ENCODE assay signal across 26 cellular contexts in genomic region chr3:127730171-127730570, GRCh38. TPM values are rescaled to one million over a fixed set of nuclear protein-coding genes. Genes with fewer than 3 reads are reported as not detected.
A peak's percentile ranks its signal among the peaks of the same experiment; 100 is the strongest.
DNase-seq lines count a peak whose midpoint lies in the region; ATAC-seq and TF ChIP-seq lines count a peak whose summit lies in the region.
"Had no signal": no experiment of that assay in that cellular context is flagged by ENCODE, and none has a peak within 500 bp of the region (broad histone marks: within the 10 kb centered on the region; RNA-seq: fewer than 3 reads in every experiment).

No MANE protein-coding gene starts in this region.

- DNase-seq in HT1080 (ENCODE audit: low read depth) (peak; percentile 39), posterior vena cava (ENCODE audit: low spot score) (peak; percentile 53), COLO668 (lab: John Stamatoyannopoulos, UW; ENCODE audit: unreplicated experiment) (no peak), WTC11 (ENCODE audit: low spot score) (no peak), NAMALWA (ENCODE audit: low spot score) (no peak)
- DNase-seq: activated CD4-positive, alpha-beta T cell treated with anti-CD3 and anti-CD28 coated beads for 48 hours; amygdala; CD8-positive, alpha-beta T cell; colonic mucosa; effector memory CD8-positive, alpha-beta T cell; HFFc6; left lung; NCI-H1048; NCI-H774; stimulated activated CD4-positive, alpha-beta T cell treated with anti-CD3 and anti-CD28 coated beads, Interleukin-15, amount 100 ng/mL, for 24 hours; stimulated activated naive B cell treated with anti-CD40 and anti-IgM and Interleukin-4, amounts not matched to agents 10 μg/mL and 1 μg/mL and 100 μg/mL, for 72 hours; T-cell; WERI-Rb-1 had no signal

- peak overlapping the region in 10 of 11 experiments; percentile 25 to 85 (median 68); a peak in 17 of 22 replicates for H3K27ac ChIP-seq in BLaER1 treated with 17β-estradiol and CSF1 and Interleukin-3, amounts not matched to agents 10 nM and 100 nM
- H3K27ac ChIP-seq: colonic mucosa, neural progenitor cell, SJSA1, thoracic aorta, WERI-Rb-1 had no signal

- H3K36me3 ChIP-seq in BLaER1 treated with 17β-estradiol and CSF1 and Interleukin-3, amounts not matched to agents 10 nM and 100 nM: no peaks in the 10 kb centered on the region
- H3K36me3 ChIP-seq: colonic mucosa, left lung, neural progenitor cell, thoracic aorta, WERI-Rb-1 had no signal

- intact Hi-C loops in dendritic cell treated with granulocyte-macrophage colony-stimulating factor and Interleukin-4, amounts not matched to agents 40 ng/mL and 50 ng/mL, for 4 days (cut with micrococcal nuclease): no loop called here
- intact Hi-C loops in posterior vena cava (cut with DNase I): no loop called here

- no peak for ATAC-seq in WTC11
- ATAC-seq: CD8-positive, alpha-beta T cell; effector memory CD8-positive, alpha-beta T cell; T-cell had no signal

- 0 out of 20 replicates have a peak overlapping the region, but pooled peaks of 1 of the 10 experiments have one; percentile 37 for H3K4me3 ChIP-seq in BLaER1 treated with 17β-estradiol and CSF1 and Interleukin-3, amounts not matched to agents 10 nM and 100 nM
- H3K4me3 ChIP-seq: colonic mucosa, left lung, neural progenitor cell, SJSA1, thoracic aorta had no signal

- peaks cover 0 to 30% (median 4%) of the 10 kb centered on the region in 11 experiments; a peak in 8 of 22 replicates for H3K9me3 ChIP-seq in BLaER1 treated with 17β-estradiol and CSF1 and Interleukin-3, amounts not matched to agents 10 nM and 100 nM (replicated peaks in 1 of 11)
- H3K9me3 ChIP-seq: colonic mucosa, left lung, SJSA1, thoracic aorta had no signal

- POLR2A ChIA-PET in WTC11 (lab: Charles Lee): no interaction called here

- no peaks in the 10 kb centered on the region for H3K27me3 Mint-ChIP-seq in dendritic cell treated with granulocyte-macrophage colony-stimulating factor and Interleukin-4, amounts not matched to agents 40 ng/mL and 50 ng/mL, for 4 days
- peaks cover 18% of the 10 kb centered on the region for H3K27me3 Mint-ChIP-seq in WTC11 (ENCODE audit: low read depth)
- H3K27me3 Mint-ChIP-seq: IgD-negative memory B cell had no signal

- peaks cover 13% of the 10 kb centered on the region for H3K36me3 Mint-ChIP-seq in dendritic cell treated with granulocyte-macrophage colony-stimulating factor and Interleukin-4, amounts not matched to agents 40 ng/mL and 50 ng/mL, for 4 days (ENCODE audit: low read depth)
- H3K36me3 Mint-ChIP-seq in WTC11: no peaks in the 10 kb centered on the region
- H3K36me3 Mint-ChIP-seq: activated naive CD4-positive, alpha-beta T cell treated with anti-CD3 and anti-CD28 coated beads, Interleukin-2, amount 50 U/mL, for 24 hours; CD8-positive, alpha-beta T cell; IgD-negative memory B cell; neural progenitor cell; T-cell had no signal

- H3K27me3 ChIP-seq in BLaER1 treated with 17β-estradiol and CSF1 and Interleukin-3, amounts not matched to agents 10 nM and 100 nM: no peaks in the 10 kb centered on the region
- H3K27me3 ChIP-seq: colonic mucosa, left lung, SJSA1 had no signal

- H3K4me2 ChIP-seq in BLaER1 treated with 17β-estradiol and CSF1 and Interleukin-3, amounts not matched to agents 10 nM and 100 nM: peak overlapping the region in 9 of 11 experiments; percentile 19 to 98 (median 80); a peak in 17 of 22 replicates
- H3K4me2 ChIP-seq: neural progenitor cell had no signal

- H3K4me1 Mint-ChIP-seq in dendritic cell treated with granulocyte-macrophage colony-stimulating factor and Interleukin-4, amounts not matched to agents 40 ng/mL and 50 ng/mL, for 4 days (ENCODE audit: low read depth): peaks cover 89% of the 10 kb centered on the region
- H3K4me1 Mint-ChIP-seq in WTC11: peaks cover 29% of the 10 kb centered on the region
- H3K4me1 Mint-ChIP-seq: activated naive CD4-positive, alpha-beta T cell treated with anti-CD3 and anti-CD28 coated beads, Interleukin-2, amount 50 U/mL, for 24 hours had no signal

- TF ChIP-seq CTCF in WTC11 (IDR thresholded peaks at IDR 0.05): no peak

- peaks cover 28 to 90% (median 51%) of the 10 kb centered on the region in 10 experiments for H3K4me1 ChIP-seq in BLaER1 treated with 17β-estradiol and CSF1 and Interleukin-3, amounts not matched to agents 10 nM and 100 nM
- H3K4me1 ChIP-seq: colonic mucosa had no signal

- CTCF ChIA-PET in WTC11 (lab: Charles Lee): no interaction called here

- peak overlapping the region; percentile 90 for H3K27ac Mint-ChIP-seq in dendritic cell treated with granulocyte-macrophage colony-stimulating factor and Interleukin-4, amounts not matched to agents 40 ng/mL and 50 ng/mL, for 4 days
- no peak overlapping the region for H3K27ac Mint-ChIP-seq in WTC11
- H3K27ac Mint-ChIP-seq: activated naive CD4-positive, alpha-beta T cell treated with anti-CD3 and anti-CD28 coated beads, Interleukin-2, amount 50 U/mL, for 24 hours; CD8-positive, alpha-beta T cell; effector memory CD8-positive, alpha-beta T cell; progenitor cell of endocrine pancreas; T-cell had no signal

- H4K20me1 ChIP-seq in BLaER1 treated with 17β-estradiol and CSF1 and Interleukin-3, amounts not matched to agents 10 nM and 100 nM: no peaks in the 10 kb centered on the region

- peak overlapping the region; percentile 49 for H3K4me3 Mint-ChIP-seq in dendritic cell treated with granulocyte-macrophage colony-stimulating factor and Interleukin-4, amounts not matched to agents 40 ng/mL and 50 ng/mL, for 4 days
- no peak overlapping the region for H3K4me3 Mint-ChIP-seq in WTC11
- H3K4me3 Mint-ChIP-seq: activated naive CD4-positive, alpha-beta T cell treated with anti-CD3 and anti-CD28 coated beads, Interleukin-2, amount 50 U/mL, for 24 hours; CD8-positive, alpha-beta T cell; effector memory CD8-positive, alpha-beta T cell; HFFc6; IgD-negative memory B cell; neural progenitor cell; stimulated activated naive B cell treated with anti-CD40 and anti-IgM and Interleukin-4, amounts not matched to agents 10 μg/mL and 1 μg/mL and 100 μg/mL, for 72 hours; T-cell had no signal

- H3K9ac ChIP-seq in BLaER1 treated with 17β-estradiol and CSF1 and Interleukin-3, amounts not matched to agents 10 nM and 100 nM: peak overlapping the region in 6 of 11 experiments; percentile 40 to 69 (median 56); a peak in 11 of 22 replicates
- H3K9ac ChIP-seq: neural progenitor cell had no signal

- H3K9me3 Mint-ChIP-seq in dendritic cell treated with granulocyte-macrophage colony-stimulating factor and Interleukin-4, amounts not matched to agents 40 ng/mL and 50 ng/mL, for 4 days: peaks cover 8% of the 10 kb centered on the region
- peaks cover 3% of the 10 kb centered on the region; the same call in 1 of the 2 replicates for H3K9me3 Mint-ChIP-seq in WTC11
- H3K9me3 Mint-ChIP-seq: activated naive CD4-positive, alpha-beta T cell treated with anti-CD3 and anti-CD28 coated beads, Interleukin-2, amount 50 U/mL, for 24 hours; CD8-positive, alpha-beta T cell; effector memory CD8-positive, alpha-beta T cell; HFFc6; stimulated activated naive B cell treated with anti-CD40 and anti-IgM and Interleukin-4, amounts not matched to agents 10 μg/mL and 1 μg/mL and 100 μg/mL, for 72 hours; T-cell had no signal

TF ChIP-seq in WTC11, 78 proteins besides CTCF, POLR2A, EP300 and RAD21 (continues in another document):
- TF ChIP-seq PREB (CRISPR knock-in tag; IDR thresholded peaks at IDR 0.05; ENCODE audit: borderline replicate concordance): no peak
- no peak for TF ChIP-seq JUN (CRISPR knock-in tag; IDR thresholded peaks at IDR 0.05)
- TF ChIP-seq NR3C1 (CRISPR knock-in tag; conservative IDR thresholded peaks at IDR 0.05; ENCODE audit: low read depth): no peak
- TF ChIP-seq SOX15 (CRISPR knock-in tag; IDR thresholded peaks at IDR 0.05): no peak
- no peak for TF ChIP-seq ZBTB43 (CRISPR knock-in tag; IDR thresholded peaks at IDR 0.05)
- no peak for TF ChIP-seq MYBL2 (CRISPR knock-in tag; IDR thresholded peaks at IDR 0.05)
- no peak for TF ChIP-seq HMGXB4 (CRISPR knock-in tag; IDR thresholded peaks at IDR 0.05)
- no peak for TF ChIP-seq FOXJ3 (CRISPR knock-in tag; IDR thresholded peaks at IDR 0.05; ENCODE audit: borderline replicate concordance)

RNA-seq across cellular contexts. Expression of gene ABTB1, which starts 57.4 kb away (rescaled TPM):
- total RNA-seq in HT1080 (2014; rRNA removed; shearing (Covaris generic)): 6.6 and 16.8 TPM in 2 replicates
- 28.9 and 31.7 TPM in 2 replicates for polyA plus RNA-seq in HT1080 (2015; cell fraction: cytosol; rRNA removed)
- 137 and 138 TPM in 2 replicates for polyA plus RNA-seq in HT1080 (2015; cell fraction: nucleus; rRNA removed)
- total RNA-seq in posterior vena cava (10 to 100 TPM; 27.7 to 28.9 TPM), WTC11 (2021) (9.3 to 12.5 TPM (median 9.9 TPM) in 3 replicates)

Comparison
In these comparisons a context has a peak if more than half of its experiments do, and no peak if none do; other contexts are left out.
1. DNase-seq: peak in HT1080 (single experiment) and posterior vena cava (single experiment); none in COLO668 (single experiment), WTC11 (single experiment) and NAMALWA (single experiment).